17 cellular contexts compared by ENCODE assay signal in genomic region chr20:23666698-23667097, GRCh38. TPM values are rescaled to one million over a fixed set of nuclear protein-coding genes. Genes with fewer than 3 reads are reported as not detected.
A peak's percentile ranks its signal among the peaks of the same experiment; 100 is the strongest.
DNase-seq lines count a peak whose midpoint lies in the region; ATAC-seq and TF ChIP-seq lines count a peak whose summit lies in the region.
"Had no signal": no experiment of that assay in that cellular context is flagged by ENCODE, and none has a peak within 500 bp of the region (broad histone marks: within the 10 kb centered on the region; RNA-seq: fewer than 3 reads in every experiment).

No MANE protein-coding gene starts in this region.

- H3K4me3 ChIP-seq in heart right ventricle: no peak overlapping the region
- H3K4me3 ChIP-seq in right cardiac atrium (ENCODE audit: low read length): no peak overlapping the region
- H3K4me3 ChIP-seq in BE2C (ENCODE audit: low read depth, low read length): no peak overlapping the region
- H3K4me3 ChIP-seq: GM23248 had no signal

- H3K36me3 ChIP-seq in heart right ventricle (no peaks in the 10 kb centered on the region), BE2C (no peaks in the 10 kb centered on the region)

- CTCF ChIA-PET in activated CD8-positive, alpha-beta memory T cell treated with anti-CD3 and anti-CD28 coated beads, Interleukin-2, amount 10 ng/mL, durations not matched to agents 7 days and 5 days (lab: Charles Lee): no interaction called here

- H3K27ac ChIP-seq in heart right ventricle: no peak overlapping the region
- no peak overlapping the region for H3K27ac ChIP-seq in right cardiac atrium (ENCODE audit: low read length)
- H3K27ac ChIP-seq: C4-2B, GM23248, HL-60 had no signal

- 33 to 34% methylated on average over 3 of the region's 3 CpGs for WGBS in heart right ventricle, 2 donors
- WGBS in right cardiac atrium: 25% methylated on average over 3 of the region's 3 CpGs

- H3K36me3 Mint-ChIP-seq in activated CD8-positive, alpha-beta memory T cell treated with anti-CD3 and anti-CD28 coated beads, Interleukin-2, amount 10 ng/mL, durations not matched to agents 7 days and 5 days: no peaks in the 10 kb centered on the region

- intact Hi-C loops in Right ventricle myocardium inferior (cut with DNase I): loop anchor here (5.0 kb wide), 1 partner anchor 331 kb away; no protein-coding TSS in a partner anchor
- intact Hi-C loops in left cardiac atrium (cut with DNase I): no loop called here
- intact Hi-C loops in heart right ventricle (cut with DNase I): loop anchor here in 3 of 10 donors (5.0 to 10.0 kb wide), 3 partner anchors 128 to 331 kb away; no protein-coding TSS in a partner anchor
- intact Hi-C loops in right cardiac atrium (cut with DNase I): loop anchor here in 1 of 4 donors (5.0 kb wide), 1 partner anchor 336 kb away; no protein-coding TSS in a partner anchor

- no peak for DNase-seq in Right ventricle myocardium inferior (ENCODE audit: missing footprints)
- no peak for DNase-seq in left cardiac atrium
- peak; percentile 15 for DNase-seq in dermis blood vessel endothelial cell
- peak; percentile 38 to 45 for DNase-seq in heart right ventricle
- peak in 2 of 3 donors; percentile 61 to 72 for DNase-seq in right cardiac atrium
- no peak for DNase-seq in BE2C
- DNase-seq in activated CD8-positive, alpha-beta memory T cell treated with anti-CD3 and anti-CD28 coated beads, Interleukin-2, amount 10 ng/mL, durations not matched to agents 7 days and 5 days: no peak
- no peak for DNase-seq in inferior parietal cortex (ENCODE audit: extremely low spot score)
- DNase-seq: 8988T; Caco-2; CD4-positive, alpha-beta T cell had no signal

- H3K4me3 Mint-ChIP-seq in activated CD8-positive, alpha-beta memory T cell treated with anti-CD3 and anti-CD28 coated beads, Interleukin-2, amount 10 ng/mL, durations not matched to agents 7 days and 5 days: no peak overlapping the region
- H3K4me3 Mint-ChIP-seq: CD4-positive, alpha-beta T cell had no signal

- no peak overlapping the region for H3K27ac Mint-ChIP-seq in activated CD8-positive, alpha-beta memory T cell treated with anti-CD3 and anti-CD28 coated beads, Interleukin-2, amount 10 ng/mL, durations not matched to agents 7 days and 5 days
- H3K27ac Mint-ChIP-seq: CD4-positive, alpha-beta T cell had no signal

- no peaks in the 10 kb centered on the region for H3K27me3 Mint-ChIP-seq in activated CD8-positive, alpha-beta memory T cell treated with anti-CD3 and anti-CD28 coated beads, Interleukin-2, amount 10 ng/mL, durations not matched to agents 7 days and 5 days
- H3K27me3 Mint-ChIP-seq: CD4-positive, alpha-beta T cell had no signal

- no peaks in the 10 kb centered on the region for H3K9me3 Mint-ChIP-seq in activated CD8-positive, alpha-beta memory T cell treated with anti-CD3 and anti-CD28 coated beads, Interleukin-2, amount 10 ng/mL, durations not matched to agents 7 days and 5 days (ENCODE audit: low read depth)
- H3K9me3 Mint-ChIP-seq: CD4-positive, alpha-beta T cell had no signal

- H3K9me3 ChIP-seq in heart right ventricle (no peaks in the 10 kb centered on the region), right cardiac atrium (ENCODE audit: control insufficient read depth, low read length) (no peaks in the 10 kb centered on the region), BE2C (no peaks in the 10 kb centered on the region)
- H3K9me3 ChIP-seq: Caco-2 had no signal

- H3K27me3 ChIP-seq in heart right ventricle (peaks cover 0 to 5% (median 0%) of the 10 kb centered on the region in 7 donors), right cardiac atrium (ENCODE audit: control insufficient read depth, insufficient read depth) (no peaks in the 10 kb centered on the region), BE2C (no peaks in the 10 kb centered on the region)

- no peak for TF ChIP-seq CTCF in heart right ventricle (IDR thresholded peaks at IDR 0.05)
- no peak for TF ChIP-seq CTCF in BE2C (IDR thresholded peaks at IDR 0.05; ENCODE audit: low read depth, low read length)

- ATAC-seq in Right ventricle myocardium inferior: peak; percentile 42
- ATAC-seq in left cardiac atrium: no peak
- peak in 5 of 8 donors; percentile 43 to 74 (median 55) for ATAC-seq in heart right ventricle
- ATAC-seq in right cardiac atrium: peak in 1 of 2 donors; percentile 44
- no peak for ATAC-seq in activated CD8-positive, alpha-beta memory T cell treated with anti-CD3 and anti-CD28 coated beads, Interleukin-2, amount 10 ng/mL, durations not matched to agents 7 days and 5 days

- H3K4me1 ChIP-seq in heart right ventricle (peaks cover 0 to 15% (median 0%) of the 10 kb centered on the region in 9 donors), right cardiac atrium (ENCODE audit: control insufficient read depth, insufficient read depth, low read length) (no peaks in the 10 kb centered on the region), BE2C (no peaks in the 10 kb centered on the region)

- H3K4me1 Mint-ChIP-seq in activated CD8-positive, alpha-beta memory T cell treated with anti-CD3 and anti-CD28 coated beads, Interleukin-2, amount 10 ng/mL, durations not matched to agents 7 days and 5 days: no peaks in the 10 kb centered on the region

RNA-seq across cellular contexts. Expression of gene CST4, which starts 22.1 kb away (rescaled TPM):
- total RNA-seq in Right ventricle myocardium inferior (not detected), left cardiac atrium (not detected), dermis blood vessel endothelial cell (not detected in 2 replicates), heart right ventricle (not detected), right cardiac atrium (not detected)
- polyA plus RNA-seq in heart right ventricle (not detected), right cardiac atrium (not detected)
- polyA plus RNA-seq in BE2C (2012; ENCODE audit: insufficient read depth, insufficient read length, low read depth): not detected
- not detected for total RNA-seq in activated CD8-positive, alpha-beta memory T cell treated with anti-CD3 and anti-CD28 coated beads, Interleukin-2, amount 10 ng/mL, durations not matched to agents 7 days and 5 days
- total RNA-seq: A673; CD4-positive, alpha-beta T cell; GM23248; HT1080 had no signal
- polyA plus RNA-seq: AG04450, GM23248 had no signal

RNA-seq across cellular contexts. Expression of gene CST3, which starts 28.9 kb away (rescaled TPM):
- 1,033 TPM for total RNA-seq in Right ventricle myocardium inferior
- 1,000 to 10,000 TPM in 1 of 2 donors, 100 to 1,000 TPM in 1; 940 to 1,205 TPM for total RNA-seq in left cardiac atrium
- 268 and 284 TPM in 2 replicates for total RNA-seq in dermis blood vessel endothelial cell
- total RNA-seq in heart right ventricle: 1,000 to 10,000 TPM in 1 of 10 donors, 100 to 1,000 TPM in 9; 395 to 1,066 (median 576) TPM
- polyA plus RNA-seq in heart right ventricle: 100 to 1,000 TPM; 633 to 805 TPM
- 1,000 to 10,000 TPM in 1 of 4 donors, 100 to 1,000 TPM in 3; 785 to 1,029 (median 931) TPM for total RNA-seq in right cardiac atrium
- 1,076 TPM for polyA plus RNA-seq in right cardiac atrium
- 253 TPM for polyA plus RNA-seq in BE2C (2012; ENCODE audit: insufficient read depth, insufficient read length, low read depth)
- total RNA-seq in activated CD8-positive, alpha-beta memory T cell treated with anti-CD3 and anti-CD28 coated beads, Interleukin-2, amount 10 ng/mL, durations not matched to agents 7 days and 5 days: under 1 TPM; 0.47 to 0.61 TPM

Comparison
In these comparisons a context has a peak if more than half of its experiments do, and no peak if none do; other contexts are left out.
1. ATAC-seq: peak in Right ventricle myocardium inferior (single experiment) and heart right ventricle (5 of 8); none in left cardiac atrium (0 of 2) and activated CD8-positive, alpha-beta memory T cell treated with anti-CD3 and anti-CD28 coated beads, Interleukin-2, amount 10 ng/mL, durations not matched to agents 7 days and 5 days (single experiment).
2. DNase-seq: peak in dermis blood vessel endothelial cell (single experiment), heart right ventricle (2 of 2) and right cardiac atrium (2 of 3); none in Right ventricle myocardium inferior (single experiment), left cardiac atrium (single experiment), BE2C (single experiment), activated CD8-positive, alpha-beta memory T cell treated with anti-CD3 and anti-CD28 coated beads, Interleukin-2, amount 10 ng/mL, durations not matched to agents 7 days and 5 days (single experiment) and inferior parietal cortex (single experiment).
3. RNA of gene CST3, which starts 28.9 kb away (total RNA-seq): 940 to 1,205 TPM in left cardiac atrium, 1,033 TPM in Right ventricle myocardium inferior (single experiment), 785 to 1,029 TPM in right cardiac atrium, 395 to 1,066 TPM in heart right ventricle and 268 to 284 TPM in dermis blood vessel endothelial cell; 0.47 to 0.61 TPM in activated CD8-positive, alpha-beta memory T cell treated with anti-CD3 and anti-CD28 coated beads, Interleukin-2, amount 10 ng/mL, durations not matched to agents 7 days and 5 days; every median in the first group is over 100 times any median in the second.